Comparison of ENCODE assay signal across 28 cellular contexts in genomic region chr21:31616216-31616615, GRCh38.
"Had no signal": no experiment of that assay in that cellular context is flagged by ENCODE, and none has a peak within 500 bp of the region (broad histone marks: within the 10 kb centered on the region; RNA-seq: fewer than 3 reads in every experiment).

No MANE protein-coding gene starts in this region.

- DNase-seq: activated CD4-positive, alpha-beta memory T cell treated with anti-CD3 and anti-CD28 coated beads, Interleukin-2, amount 10 ng/mL, durations not matched to agents 7 days and 5 days; activated CD4-positive, alpha-beta T cell treated with anti-CD3 and anti-CD28 coated beads for 1 hour; activated CD4-positive, alpha-beta T cell treated with anti-CD3 and anti-CD28 coated beads for 48 hours; activated CD4-positive, CD25-positive, alpha-beta regulatory T cell; activated CD8-positive, alpha-beta memory T cell treated with anti-CD3 and anti-CD28 coated beads for 24 hours; activated CD8-positive, alpha-beta memory T cell treated with anti-CD3 and anti-CD28 coated beads, Interleukin-2, amount 10 ng/mL, durations not matched to agents 7 days and 5 days; activated CD8-positive, alpha-beta memory T cell treated with anti-CD3 and anti-CD28 coated beads, Interleukin-2, amount 50 U/mL, for 48 hours; activated effector memory CD4-positive, alpha-beta T cell treated with Interleukin-2 at 50 U/mL for 16 hours; activated naive CD4-positive, alpha-beta T cell treated with anti-CD3 and anti-CD28 coated beads, Interleukin-2, amount 10 ng/mL, durations not matched to agents 7 days and 5 days; activated naive CD8-positive, alpha-beta T cell treated with anti-CD3 and anti-CD28 coated beads for 36 hours; activated T-cell treated with anti-CD3 and anti-CD28 coated beads, Interleukin-2, amount 50 U/mL, for 48 hours; amniotic stem cell; aorta; brain microvascular endothelial cell; NCI-H1105; NCI-H1417 treated with DMSO at 0.1 percent for 48 hours; NCI-H187 treated with DMSO at 0.1 percent for 48 hours; NCI-H2107; NCI-H510A; NCI-H526; NCI-H774; SHP77; SJCRH30; T1000; WERI-Rb-1 had no signal

- H3K27me3 ChIP-seq: brain microvascular endothelial cell, SJCRH30 had no signal

- H3K4me1 Mint-ChIP-seq: central memory CD8-positive, alpha-beta T cell had no signal

- H3K9me3 ChIP-seq: SJCRH30 had no signal

- H3K4me3 ChIP-seq: SJCRH30, SK-N-MC had no signal

- H3K4me1 ChIP-seq: SJCRH30 had no signal

- H3K27ac ChIP-seq: brain microvascular endothelial cell, SJCRH30, SK-N-MC, WERI-Rb-1 had no signal

- H3K4me3 Mint-ChIP-seq: activated CD4-positive, alpha-beta memory T cell treated with anti-CD3 and anti-CD28 coated beads, Interleukin-2, amount 10 ng/mL, durations not matched to agents 7 days and 5 days; activated CD8-positive, alpha-beta memory T cell treated with anti-CD3 and anti-CD28 coated beads, Interleukin-2, amount 10 ng/mL, durations not matched to agents 7 days and 5 days; activated naive CD4-positive, alpha-beta T cell treated with anti-CD3 and anti-CD28 coated beads, Interleukin-2, amount 10 ng/mL, durations not matched to agents 7 days and 5 days; activated naive CD8-positive, alpha-beta T cell treated with anti-CD3 and anti-CD28 coated beads for 36 hours; central memory CD8-positive, alpha-beta T cell had no signal

- ATAC-seq: activated CD8-positive, alpha-beta memory T cell treated with anti-CD3 and anti-CD28 coated beads, Interleukin-2, amount 10 ng/mL, durations not matched to agents 7 days and 5 days; Panc1 had no signal

- H3K9me3 Mint-ChIP-seq: central memory CD8-positive, alpha-beta T cell had no signal

- H3K36me3 ChIP-seq: brain microvascular endothelial cell, SJCRH30, WERI-Rb-1 had no signal

- H3K27ac Mint-ChIP-seq: activated CD4-positive, alpha-beta memory T cell treated with anti-CD3 and anti-CD28 coated beads, Interleukin-2, amount 10 ng/mL, durations not matched to agents 7 days and 5 days; activated CD8-positive, alpha-beta memory T cell treated with anti-CD3 and anti-CD28 coated beads, Interleukin-2, amount 10 ng/mL, durations not matched to agents 7 days and 5 days; activated naive CD4-positive, alpha-beta T cell treated with anti-CD3 and anti-CD28 coated beads, Interleukin-2, amount 10 ng/mL, durations not matched to agents 7 days and 5 days; activated naive CD8-positive, alpha-beta T cell treated with anti-CD3 and anti-CD28 coated beads for 36 hours had no signal
